Comparison of ENCODE assay signal across 8 cellular contexts in genomic region chr11:14499560-14500180, GRCh38. TPM values are rescaled to one million over a fixed set of nuclear protein-coding genes. Genes with fewer than 3 reads are reported as not detected.
A peak's percentile ranks its signal among the peaks of the same experiment; 100 is the strongest.
DNase-seq lines count a peak whose midpoint lies in the region; ATAC-seq and TF ChIP-seq lines count a peak whose summit lies in the region.

Gene COPB1 (minus strand): TSS chr11:14499811. CDS start chr11:14498928, 883 bp downstream.

- H3K4me1 ChIP-seq in ovary (ENCODE audit: insufficient read depth) (no peaks in the 10 kb centered on the region), thyroid gland (peaks cover 5 to 8% of the 10 kb centered on the region in 2 donors)

- no peaks in the 10 kb centered on the region for H3K9me3 ChIP-seq in ovary
- H3K9me3 ChIP-seq in thyroid gland = no peaks in the 10 kb centered on the region

- H3K4me3 ChIP-seq in GM08714 (ENCODE audit: low read length) (peak within 1 kb of the TSS; percentile 80), ovary (peak within 1 kb of the TSS; percentile 76), thyroid gland (replicated peaks in 1 of 3) (peak within 1 kb of the TSS; percentile 10 to 81 (median 33))

- peak; percentile 92 for ATAC-seq in HG02610 (IDR thresholded peaks at IDR 0.05; ENCODE audit: unreplicated experiment)
- peak; percentile 98 for ATAC-seq in activated naive CD4-positive, alpha-beta T cell treated with anti-CD3 and anti-CD28 coated beads, Interleukin-2, amount 50 U/mL, for 72 hours

- H3K27ac Mint-ChIP-seq in activated naive CD4-positive, alpha-beta T cell treated with anti-CD3 and anti-CD28 coated beads, Interleukin-2, amount 50 U/mL, for 72 hours = peak within 1 kb of the TSS; percentile 92 to 99

- DNase-seq in NCI-H1092 treated with DMSO at 0.1 percent for 48 hours (lab: John Stamatoyannopoulos, UW) (peak; percentile 90), SKM-1 (lab: John Stamatoyannopoulos, UW; ENCODE audit: unreplicated experiment) (peak; percentile 85), head of caudate nucleus (peak; percentile 88 to 97 (median 94)), ovary (peak; percentile 87 to 92 (median 89)), thyroid gland (peak; percentile 91 to 95)
- DNase-seq in activated naive CD4-positive, alpha-beta T cell treated with anti-CD3 and anti-CD28 coated beads, Interleukin-2, amount 50 U/mL, for 72 hours (ENCODE audit: low spot score in 2 of 2) = peak; percentile 86 to 91

- intact Hi-C loops in head of caudate nucleus (cut with DNase I) (loop anchor here (2.0 kb wide), 1 partner anchor 19 kb away; no protein-coding TSS in a partner anchor), ovary (cut with DNase I) (no loop called here), thyroid gland (cut with DNase I) (no loop called here)

- no peaks in the 10 kb centered on the region for H3K9me3 Mint-ChIP-seq in activated naive CD4-positive, alpha-beta T cell treated with anti-CD3 and anti-CD28 coated beads, Interleukin-2, amount 50 U/mL, for 72 hours

- WGBS in ovary, 3 donors = 1% methylated on average over 34 to 36 of the region's 37 CpGs
- 0% methylated on average over 12 to 35 of the region's 37 CpGs for WGBS in thyroid gland, 2 donors

- H3K36me3 ChIP-seq in ovary (no peaks in the 10 kb centered on the region), thyroid gland (peaks cover 9 to 18% of the 10 kb centered on the region in 2 donors)

- peaks cover 30 to 41% of the 10 kb centered on the region in 2 donors for H3K36me3 Mint-ChIP-seq in activated naive CD4-positive, alpha-beta T cell treated with anti-CD3 and anti-CD28 coated beads, Interleukin-2, amount 50 U/mL, for 72 hours

- TF ChIP-seq CTCF in ovary (IDR thresholded peaks at IDR 0.05) = no peak
- TF ChIP-seq CTCF in thyroid gland (IDR thresholded peaks at IDR 0.05) = no peak

- peak; percentile 79 for TF ChIP-seq POLR2A in ovary (IDR thresholded peaks at IDR 0.05)
- peak in 1 of 2 donors; percentile 88 for TF ChIP-seq POLR2A in thyroid gland (IDR thresholded peaks at IDR 0.05)

- no peak for TF ChIP-seq EP300 in ovary (IDR thresholded peaks at IDR 0.05)

- no peaks in the 10 kb centered on the region for H3K27me3 ChIP-seq in ovary
- no peaks in the 10 kb centered on the region for H3K27me3 ChIP-seq in thyroid gland

- peak within 1 kb of the TSS; percentile 43 to 71 for H3K27ac ChIP-seq in ovary
- peak within 1 kb of the TSS; percentile 82 to 91 (median 87) for H3K27ac ChIP-seq in thyroid gland

RNA-seq across cellular contexts. Expression of gene COPB1, which starts in this region (rescaled TPM):
- 100 to 1,000 TPM in 1 of 2 donors, 10 to 100 TPM in 1; 90.5 to 110 TPM for total RNA-seq in activated naive CD4-positive, alpha-beta T cell treated with anti-CD3 and anti-CD28 coated beads, Interleukin-2, amount 50 U/mL, for 72 hours
- total RNA-seq in ovary (10 to 100 TPM; 64.2 to 81.5 (median 74.0) TPM), thyroid gland (100 to 1,000 TPM; 124 to 189 (median 164) TPM)
- 10 to 100 TPM; 43.7 to 57.9 TPM for polyA plus RNA-seq in ovary

Comparison
In these comparisons a context has a peak if more than half of its experiments do, and no peak if none do; other contexts are left out.
1. Peak in every context shown above with its lines: DNase-seq, ATAC-seq, H3K4me3 ChIP-seq and H3K27ac ChIP-seq.